In the genomic region with DNA sequence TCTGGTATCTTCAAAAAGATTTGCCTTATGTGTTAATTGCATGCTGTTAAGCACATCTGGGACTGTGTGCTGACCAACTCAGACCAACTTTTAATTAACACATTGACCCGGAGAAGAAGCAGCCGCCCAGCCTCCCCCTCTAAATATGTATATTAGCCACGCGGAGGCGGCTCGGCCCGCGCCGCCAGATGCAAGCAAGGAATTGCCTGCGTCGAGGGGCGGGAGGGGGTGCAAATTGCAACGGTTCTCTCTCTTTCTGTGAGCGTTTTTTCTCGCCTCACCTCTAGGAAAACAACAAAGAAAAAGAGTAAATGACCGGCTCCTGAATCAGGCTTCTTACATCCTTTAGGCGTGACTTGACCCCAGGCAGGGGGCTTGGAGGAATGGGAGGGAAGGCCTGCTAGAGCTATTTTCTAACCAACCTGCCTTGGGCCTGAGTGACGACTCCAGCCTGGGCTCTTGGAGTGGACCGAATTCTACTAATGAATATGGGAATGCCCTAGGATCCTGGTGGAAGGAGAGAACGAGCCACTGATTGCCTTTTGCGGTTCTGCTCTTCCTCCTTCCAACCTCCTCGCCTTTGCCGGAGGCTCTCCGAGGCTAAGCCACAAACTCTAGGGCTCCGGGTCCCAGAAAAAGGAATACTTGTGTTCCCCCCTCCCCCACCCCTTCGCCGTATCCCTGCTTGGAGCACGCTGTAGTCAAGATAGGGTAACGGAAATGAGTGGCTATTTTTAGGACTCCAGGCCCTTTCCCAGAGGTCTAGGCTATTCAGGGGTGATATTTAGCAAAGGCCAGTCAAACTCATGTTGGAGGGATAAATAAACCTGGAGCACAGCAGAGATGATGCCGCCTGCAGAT, we compare ENCODE assay signal across 2 cellular contexts.
TF ChIP-seq lines count a peak whose summit lies in the region.

No MANE protein-coding gene starts in this region.

TF ChIP-seq in SK-N-SH treated with all-trans-retinoic acid at 6 μM for 48 hours, 23 proteins besides CTCF, POLR2A, EP300 and RAD21 (continued from another document):
- TF ChIP-seq, protein P1, sequence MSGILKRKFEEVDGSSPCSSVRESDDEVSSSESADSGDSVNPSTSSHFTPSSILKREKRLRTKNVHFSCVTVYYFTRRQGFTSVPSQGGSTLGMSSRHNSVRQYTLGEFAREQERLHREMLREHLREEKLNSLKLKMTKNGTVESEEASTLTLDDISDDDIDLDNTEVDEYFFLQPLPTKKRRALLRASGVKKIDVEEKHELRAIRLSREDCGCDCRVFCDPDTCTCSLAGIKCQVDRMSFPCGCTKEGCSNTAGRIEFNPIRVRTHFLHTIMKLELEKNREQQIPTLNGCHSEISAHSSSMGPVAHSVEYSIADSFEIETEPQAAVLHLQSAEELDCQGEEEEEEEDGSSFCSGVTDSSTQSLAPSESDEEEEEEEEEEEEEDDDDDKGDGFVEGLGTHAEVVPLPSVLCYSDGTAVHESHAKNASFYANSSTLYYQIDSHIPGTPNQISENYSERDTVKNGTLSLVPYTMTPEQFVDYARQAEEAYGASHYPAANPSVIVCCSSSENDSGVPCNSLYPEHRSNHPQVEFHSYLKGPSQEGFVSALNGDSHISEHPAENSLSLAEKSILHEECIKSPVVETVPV (CRISPR knock-in tag; IDR thresholded peaks at IDR 0.05): no peak
- TF ChIP-seq ZFP30 (CRISPR knock-in tag; IDR thresholded peaks at IDR 0.05): no peak
- no peak for TF ChIP-seq ZFP3 (CRISPR knock-in tag; IDR thresholded peaks at IDR 0.05)
- TF ChIP-seq ARNTL (CRISPR knock-in tag; IDR thresholded peaks at IDR 0.05; ENCODE audit: borderline replicate concordance, low read depth): no peak
- TF ChIP-seq BACH2 (CRISPR knock-in tag; IDR thresholded peaks at IDR 0.05; ENCODE audit: borderline replicate concordance): no peak
- no peak for TF ChIP-seq TCF4 (CRISPR knock-in tag; IDR thresholded peaks at IDR 0.05; ENCODE audit: borderline replicate concordance)
- no peak for TF ChIP-seq SNAI2 (CRISPR knock-in tag; IDR thresholded peaks at IDR 0.05)
- TF ChIP-seq, protein P2, sequence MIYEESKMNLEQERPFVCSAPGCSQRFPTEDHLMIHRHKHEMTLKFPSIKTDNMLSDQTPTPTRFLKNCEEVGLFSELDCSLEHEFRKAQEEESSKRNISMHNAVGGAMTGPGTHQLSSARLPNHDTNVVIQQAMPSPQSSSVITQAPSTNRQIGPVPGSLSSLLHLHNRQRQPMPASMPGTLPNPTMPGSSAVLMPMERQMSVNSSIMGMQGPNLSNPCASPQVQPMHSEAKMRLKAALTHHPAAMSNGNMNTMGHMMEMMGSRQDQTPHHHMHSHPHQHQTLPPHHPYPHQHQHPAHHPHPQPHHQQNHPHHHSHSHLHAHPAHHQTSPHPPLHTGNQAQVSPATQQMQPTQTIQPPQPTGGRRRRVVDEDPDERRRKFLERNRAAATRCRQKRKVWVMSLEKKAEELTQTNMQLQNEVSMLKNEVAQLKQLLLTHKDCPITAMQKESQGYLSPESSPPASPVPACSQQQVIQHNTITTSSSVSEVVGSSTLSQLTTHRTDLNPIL (CRISPR knock-in tag; IDR thresholded peaks at IDR 0.05; ENCODE audit: low read depth): no peak
- no peak for TF ChIP-seq GLIS3 (CRISPR knock-in tag; IDR thresholded peaks at IDR 0.05)
- TF ChIP-seq ZNF8 (CRISPR knock-in tag; IDR thresholded peaks at IDR 0.05): no peak

TF ChIP-seq in HepG2, 621 proteins besides CTCF, POLR2A, EP300 and RAD21 (continued from another document):
- TF ChIP-seq, protein P3, sequence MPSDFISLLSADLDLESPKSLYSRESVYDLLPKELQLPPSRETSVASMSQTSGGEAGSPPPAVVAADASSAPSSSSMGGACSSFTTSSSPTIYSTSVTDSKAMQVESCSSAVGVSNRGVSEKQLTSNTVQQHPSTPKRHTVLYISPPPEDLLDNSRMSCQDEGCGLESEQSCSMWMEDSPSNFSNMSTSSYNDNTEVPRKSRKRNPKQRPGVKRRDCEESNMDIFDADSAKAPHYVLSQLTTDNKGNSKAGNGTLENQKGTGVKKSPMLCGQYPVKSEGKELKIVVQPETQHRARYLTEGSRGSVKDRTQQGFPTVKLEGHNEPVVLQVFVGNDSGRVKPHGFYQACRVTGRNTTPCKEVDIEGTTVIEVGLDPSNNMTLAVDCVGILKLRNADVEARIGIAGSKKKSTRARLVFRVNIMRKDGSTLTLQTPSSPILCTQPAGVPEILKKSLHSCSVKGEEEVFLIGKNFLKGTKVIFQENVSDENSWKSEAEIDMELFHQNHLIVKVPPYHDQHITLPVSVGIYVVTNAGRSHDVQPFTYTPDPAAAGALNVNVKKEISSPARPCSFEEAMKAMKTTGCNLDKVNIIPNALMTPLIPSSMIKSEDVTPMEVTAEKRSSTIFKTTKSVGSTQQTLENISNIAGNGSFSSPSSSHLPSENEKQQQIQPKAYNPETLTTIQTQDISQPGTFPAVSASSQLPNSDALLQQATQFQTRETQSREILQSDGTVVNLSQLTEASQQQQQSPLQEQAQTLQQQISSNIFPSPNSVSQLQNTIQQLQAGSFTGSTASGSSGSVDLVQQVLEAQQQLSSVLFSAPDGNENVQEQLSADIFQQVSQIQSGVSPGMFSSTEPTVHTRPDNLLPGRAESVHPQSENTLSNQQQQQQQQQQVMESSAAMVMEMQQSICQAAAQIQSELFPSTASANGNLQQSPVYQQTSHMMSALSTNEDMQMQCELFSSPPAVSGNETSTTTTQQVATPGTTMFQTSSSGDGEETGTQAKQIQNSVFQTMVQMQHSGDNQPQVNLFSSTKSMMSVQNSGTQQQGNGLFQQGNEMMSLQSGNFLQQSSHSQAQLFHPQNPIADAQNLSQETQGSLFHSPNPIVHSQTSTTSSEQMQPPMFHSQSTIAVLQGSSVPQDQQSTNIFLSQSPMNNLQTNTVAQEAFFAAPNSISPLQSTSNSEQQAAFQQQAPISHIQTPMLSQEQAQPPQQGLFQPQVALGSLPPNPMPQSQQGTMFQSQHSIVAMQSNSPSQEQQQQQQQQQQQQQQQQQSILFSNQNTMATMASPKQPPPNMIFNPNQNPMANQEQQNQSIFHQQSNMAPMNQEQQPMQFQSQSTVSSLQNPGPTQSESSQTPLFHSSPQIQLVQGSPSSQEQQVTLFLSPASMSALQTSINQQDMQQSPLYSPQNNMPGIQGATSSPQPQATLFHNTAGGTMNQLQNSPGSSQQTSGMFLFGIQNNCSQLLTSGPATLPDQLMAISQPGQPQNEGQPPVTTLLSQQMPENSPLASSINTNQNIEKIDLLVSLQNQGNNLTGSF (CRISPR knock-in tag; IDR thresholded peaks at IDR 0.05): no peak
- TF ChIP-seq, protein P4, sequence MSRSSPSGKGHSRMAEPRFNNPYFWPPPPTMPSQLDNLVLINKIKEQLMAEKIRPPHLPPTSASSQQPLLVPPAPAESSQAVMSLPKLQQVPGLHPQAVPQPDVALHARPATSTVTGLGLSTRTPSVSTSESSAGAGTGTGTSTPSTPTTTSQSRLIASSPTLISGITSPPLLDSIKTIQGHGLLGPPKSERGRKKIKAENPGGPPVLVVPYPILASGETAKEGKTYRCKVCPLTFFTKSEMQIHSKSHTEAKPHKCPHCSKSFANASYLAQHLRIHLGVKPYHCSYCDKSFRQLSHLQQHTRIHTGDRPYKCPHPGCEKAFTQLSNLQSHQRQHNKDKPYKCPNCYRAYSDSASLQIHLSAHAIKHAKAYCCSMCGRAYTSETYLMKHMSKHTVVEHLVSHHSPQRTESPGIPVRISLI (CRISPR knock-in tag; IDR thresholded peaks at IDR 0.05; ENCODE audit: borderline replicate concordance): no peak
- TF ChIP-seq, protein P5, sequence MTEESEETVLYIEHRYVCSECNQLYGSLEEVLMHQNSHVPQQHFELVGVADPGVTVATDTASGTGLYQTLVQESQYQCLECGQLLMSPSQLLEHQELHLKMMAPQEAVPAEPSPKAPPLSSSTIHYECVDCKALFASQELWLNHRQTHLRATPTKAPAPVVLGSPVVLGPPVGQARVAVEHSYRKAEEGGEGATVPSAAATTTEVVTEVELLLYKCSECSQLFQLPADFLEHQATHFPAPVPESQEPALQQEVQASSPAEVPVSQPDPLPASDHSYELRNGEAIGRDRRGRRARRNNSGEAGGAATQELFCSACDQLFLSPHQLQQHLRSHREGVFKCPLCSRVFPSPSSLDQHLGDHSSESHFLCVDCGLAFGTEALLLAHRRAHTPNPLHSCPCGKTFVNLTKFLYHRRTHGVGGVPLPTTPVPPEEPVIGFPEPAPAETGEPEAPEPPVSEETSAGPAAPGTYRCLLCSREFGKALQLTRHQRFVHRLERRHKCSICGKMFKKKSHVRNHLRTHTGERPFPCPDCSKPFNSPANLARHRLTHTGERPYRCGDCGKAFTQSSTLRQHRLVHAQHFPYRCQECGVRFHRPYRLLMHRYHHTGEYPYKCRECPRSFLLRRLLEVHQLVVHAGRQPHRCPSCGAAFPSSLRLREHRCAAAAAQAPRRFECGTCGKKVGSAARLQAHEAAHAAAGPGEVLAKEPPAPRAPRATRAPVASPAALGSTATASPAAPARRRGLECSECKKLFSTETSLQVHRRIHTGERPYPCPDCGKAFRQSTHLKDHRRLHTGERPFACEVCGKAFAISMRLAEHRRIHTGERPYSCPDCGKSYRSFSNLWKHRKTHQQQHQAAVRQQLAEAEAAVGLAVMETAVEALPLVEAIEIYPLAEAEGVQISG (CRISPR knock-in tag; IDR thresholded peaks at IDR 0.05): no peak
- no peak for TF ChIP-seq PHF20 (CRISPR knock-in tag; IDR thresholded peaks at IDR 0.05)
